Comparison of ENCODE assay signal across 8 cellular contexts in genomic region chr15:40511472-40512133, GRCh38. TPM values are rescaled to one million over a fixed set of nuclear protein-coding genes. Genes with fewer than 3 reads are reported as not detected.
A peak's percentile ranks its signal among the peaks of the same experiment; 100 is the strongest.
DNase-seq lines count a peak whose midpoint lies in the region; ATAC-seq and TF ChIP-seq lines count a peak whose summit lies in the region.

No MANE protein-coding gene starts in this region.

- H2AFZ ChIP-seq in SU-DHL-6 (ENCODE audit: low read depth, low read length, severe bottlenecking) = no peak overlapping the region

- H3K27ac ChIP-seq in SU-DHL-6 (ENCODE audit: low read depth, low read length) (no peak overlapping the region), duodenal mucosa (ENCODE audit: low read depth, low read length) (no peak overlapping the region), subcutaneous abdominal adipose tissue (ENCODE audit: low read depth, low read length) (no peak overlapping the region)

- no peaks in the 10 kb centered on the region for H4K20me1 ChIP-seq in SU-DHL-6 (ENCODE audit: low read depth, low read length)

- TF ChIP-seq POLR2A in lower leg skin (IDR thresholded peaks at IDR 0.05) = no peak

- H3K4me2 ChIP-seq in SU-DHL-6 (ENCODE audit: low read depth, low read length, poor library complexity, severe bottlenecking) = peak overlapping the region; percentile 33

- H3F3A ChIP-seq in SU-DHL-6 (ENCODE audit: insufficient read depth) = no peaks in the 10 kb centered on the region

- intact Hi-C loops in lower leg skin (cut with DNase I; ENCODE audit: low total_unique reads) = no loop called here

- ATAC-seq in HG02759 (IDR thresholded peaks at IDR 0.05; ENCODE audit: unreplicated experiment) = peak; percentile 55

- no peaks in the 10 kb centered on the region for H3K79me2 ChIP-seq in SU-DHL-6 (ENCODE audit: insufficient read depth, low read length)

- H3K9me3 ChIP-seq in SU-DHL-6 (ENCODE audit: insufficient read depth, low read length) (no peaks in the 10 kb centered on the region), duodenal mucosa (ENCODE audit: control insufficient read depth in 1 of 2, low read length in 2 of 2) (no peaks in the 10 kb centered on the region), subcutaneous abdominal adipose tissue (ENCODE audit: control insufficient read depth in 5 of 5, low read length in 5 of 5) (no peaks in the 10 kb centered on the region)

- H3K36me3 ChIP-seq in SU-DHL-6 (ENCODE audit: low read length) (no peaks in the 10 kb centered on the region), duodenal mucosa (ENCODE audit: control insufficient read depth in 1 of 2, insufficient read depth in 2 of 2, low read length in 2 of 2) (no peaks in the 10 kb centered on the region), subcutaneous abdominal adipose tissue (ENCODE audit: control insufficient read depth in 5 of 5, insufficient read depth in 5 of 5, low read length in 5 of 5) (no peaks in the 10 kb centered on the region)

- DNase-seq in NCI-H510A treated with DMSO at 0.1 percent for 48 hours (lab: John Stamatoyannopoulos, UW) (peak; percentile 25), NCI-H510A (lab: John Stamatoyannopoulos, UW) (no peak), lower leg skin (ENCODE audit: low spot score in 2 of 2) (peak; percentile 19 to 90), GM19240 (ENCODE audit: insufficient read length, low spot score) (no peak)

- TF ChIP-seq CTCF in SU-DHL-6 (IDR thresholded peaks at IDR 0.05; ENCODE audit: insufficient read depth, low read length, poor library complexity, severe bottlenecking) (no peak), lower leg skin (IDR thresholded peaks at IDR 0.05) (peak in 1 of 3 donors; percentile 47)

- no peak overlapping the region for H3K9ac ChIP-seq in SU-DHL-6 (ENCODE audit: low read length)
- peak overlapping the region; percentile 44 to 48 for H3K9ac ChIP-seq in duodenal mucosa (ENCODE audit: low read depth in 1 of 2, low read length in 2 of 2)
- H3K9ac ChIP-seq in subcutaneous abdominal adipose tissue (ENCODE audit: low read length in 5 of 5) = peak overlapping the region in 4 of 5 donors; percentile 47 to 71 (median 70)

- H3K4me1 ChIP-seq in duodenal mucosa (ENCODE audit: control insufficient read depth in 1 of 2, insufficient read depth in 2 of 2, low read length in 2 of 2) = peaks cover 12 to 17% of the 10 kb centered on the region in 2 donors
- peaks cover 0 to 26% (median 23%) of the 10 kb centered on the region in 5 donors for H3K4me1 ChIP-seq in subcutaneous abdominal adipose tissue (ENCODE audit: control insufficient read depth in 5 of 5, insufficient read depth in 5 of 5, low read length in 5 of 5)

- H3K27me3 ChIP-seq in SU-DHL-6 (ENCODE audit: low read length) (no peaks in the 10 kb centered on the region; the same call in 1 of the 2 replicates), duodenal mucosa (ENCODE audit: control insufficient read depth in 1 of 2, insufficient read depth in 2 of 2, low read length in 2 of 2) (peaks cover 13 to 14% of the 10 kb centered on the region in 2 donors), subcutaneous abdominal adipose tissue (ENCODE audit: control insufficient read depth in 5 of 5, insufficient read depth in 4 of 5, low read length in 5 of 5) (peaks cover 0 to 4% (median 0%) of the 10 kb centered on the region in 5 donors)

- H3K9me2 ChIP-seq in SU-DHL-6 (replicated peaks; ENCODE audit: insufficient read depth, low read length) = no peaks in the 10 kb centered on the region

- 2% methylated on average over 20 to 51 of the region's 61 CpGs for WGBS in lower leg skin, 2 donors

- H3K4me3 ChIP-seq in SU-DHL-6 (ENCODE audit: insufficient read depth, low read length, poor library complexity, severe bottlenecking) = no peak overlapping the region
- peak overlapping the region; percentile 65 to 73 for H3K4me3 ChIP-seq in duodenal mucosa (ENCODE audit: low read depth in 1 of 2, low read length in 2 of 2)
- peak overlapping the region; percentile 46 for H3K4me3 ChIP-seq in lower leg skin (ENCODE audit: low read depth, poor library complexity, severe bottlenecking)
- peak overlapping the region; percentile 44 to 75 (median 69) for H3K4me3 ChIP-seq in subcutaneous abdominal adipose tissue (ENCODE audit: low read depth in 1 of 5, low read length in 5 of 5)

RNA-seq across cellular contexts. Expression of gene CHST14, which starts 40.8 kb away (rescaled TPM):
- total RNA-seq in lower leg skin = 1 to 10 TPM; 5.6 to 10.0 (median 8.8) TPM

RNA-seq across cellular contexts. Expression of gene CCDC32, which starts 53.2 kb away (rescaled TPM):
- 10 to 100 TPM in 3 of 4 donors, 1 to 10 TPM in 1; 9.4 to 30.6 (median 20.6) TPM for total RNA-seq in lower leg skin

RNA-seq across cellular contexts. Expression of gene RPUSD2, which starts 57.5 kb away (rescaled TPM):
- 10 to 100 TPM in 3 of 4 donors, 1 to 10 TPM in 1; 7.3 to 14.3 (median 12.2) TPM for total RNA-seq in lower leg skin

Comparison
In these comparisons a context has a peak if more than half of its experiments do, and no peak if none do; other contexts are left out.
1. DNase-seq: peak in NCI-H510A treated with DMSO at 0.1 percent for 48 hours (single experiment) and lower leg skin (2 of 2); none in NCI-H510A (single experiment) and GM19240 (single experiment).